In genomic region chr11:2310073-2310785, GRCh38 we compare ENCODE assay signal across 28 cellular contexts. TPM values are rescaled to one million over a fixed set of nuclear protein-coding genes. Genes with fewer than 3 reads are reported as not detected.
DNase-seq lines count a peak whose midpoint lies in the region; ATAC-seq, FAIRE-seq and TF ChIP-seq lines count a peak whose summit lies in the region.
"Had no signal": no experiment of that assay in that cellular context is flagged by ENCODE, and none has a peak within 500 bp of the region (broad histone marks: within the 10 kb centered on the region; RNA-seq: fewer than 3 reads in every experiment).

No MANE protein-coding gene starts in this region.

- H3K4me1 ChIP-seq in kidney (ENCODE audit: control insufficient read depth in 1 of 2, insufficient read depth in 1 of 2, low read depth in 1 of 2, low read length in 2 of 2): peaks cover 11 to 20% of the 10 kb centered on the region in 2 donors
- H3K4me1 ChIP-seq in sigmoid colon: peaks cover 0 to 71% (median 65%) of the 10 kb centered on the region in 4 donors
- H3K4me1 ChIP-seq: HAP-1, SJCRH30 had no signal

- DNase-seq in activated CD8-positive, alpha-beta T cell treated with anti-CD3 and anti-CD28 coated beads, Interleukin-2, amount 10 ng/mL, durations not matched to agents 7 days and 5 days: peak; percentile 18
- DNase-seq in activated CD8-positive, alpha-beta T cell treated with anti-CD3 and anti-CD28 coated beads for 36 hours: no peak
- DNase-seq in CD14-positive monocyte (ENCODE audit: low spot score) (peak; percentile 41), kidney (peak; percentile 62), sigmoid colon (peak; percentile 59), OCI-M2 (lab: John Stamatoyannopoulos, UW; ENCODE audit: unreplicated experiment) (no peak)
- DNase-seq: 8988T; CD4-positive, CD25-positive, alpha-beta regulatory T cell; DMS153; GDM1; Kasumi-1; MG63; NCI-H1092; NCI-H1436 treated with DMSO at 0.1 percent for 48 hours; NCI-H2029; NCI-H2171 treated with DMSO at 0.1 percent for 48 hours; NCI-H446 treated with DMSO at 0.1 percent for 48 hours; NCI-H69; SJCRH30 had no signal

- H3K9me3 Mint-ChIP-seq in activated CD8-positive, alpha-beta T cell treated with anti-CD3 and anti-CD28 coated beads, Interleukin-2, amount 10 ng/mL, durations not matched to agents 7 days and 5 days (ENCODE audit: insufficient read depth): no peaks in the 10 kb centered on the region
- H3K9me3 Mint-ChIP-seq in activated CD8-positive, alpha-beta T cell treated with anti-CD3 and anti-CD28 coated beads for 36 hours: no peaks in the 10 kb centered on the region
- H3K9me3 Mint-ChIP-seq in CD14-positive monocyte: peaks cover 0 to 1% (median 0%) of the 10 kb centered on the region in 7 donors
- H3K9me3 Mint-ChIP-seq: CD4-positive, CD25-positive, alpha-beta regulatory T cell; IgD-negative memory B cell had no signal

- no peak for TF ChIP-seq POLR2A in sigmoid colon (IDR thresholded peaks at IDR 0.05)

- peaks cover 16% of the 10 kb centered on the region for H3K4me1 Mint-ChIP-seq in activated CD8-positive, alpha-beta T cell treated with anti-CD3 and anti-CD28 coated beads, Interleukin-2, amount 10 ng/mL, durations not matched to agents 7 days and 5 days (ENCODE audit: low read depth)
- peaks cover 29% of the 10 kb centered on the region for H3K4me1 Mint-ChIP-seq in activated CD8-positive, alpha-beta T cell treated with anti-CD3 and anti-CD28 coated beads for 36 hours (ENCODE audit: low read depth)
- H3K4me1 Mint-ChIP-seq in CD14-positive monocyte: peaks cover 22% of the 10 kb centered on the region

- no peak overlapping the region for H3K27ac Mint-ChIP-seq in activated CD8-positive, alpha-beta T cell treated with anti-CD3 and anti-CD28 coated beads, Interleukin-2, amount 10 ng/mL, durations not matched to agents 7 days and 5 days
- H3K27ac Mint-ChIP-seq in activated CD8-positive, alpha-beta T cell treated with anti-CD3 and anti-CD28 coated beads for 36 hours: no peak overlapping the region
- no peak overlapping the region for H3K27ac Mint-ChIP-seq in CD14-positive monocyte
- H3K27ac Mint-ChIP-seq: IgD-negative memory B cell had no signal

- intact Hi-C loops in activated CD8-positive, alpha-beta T cell treated with anti-CD3 and anti-CD28 coated beads for 36 hours (cut with micrococcal nuclease): no loop called here
- intact Hi-C loops in CD14-positive monocyte (cut with micrococcal nuclease) (no loop called here), kidney (cut with DNase I) (no loop called here), sigmoid colon (cut with DNase I) (no loop called here)

- H3K36me3 Mint-ChIP-seq in activated CD8-positive, alpha-beta T cell treated with anti-CD3 and anti-CD28 coated beads, Interleukin-2, amount 10 ng/mL, durations not matched to agents 7 days and 5 days (ENCODE audit: low read depth): peaks cover 2% of the 10 kb centered on the region
- no peaks in the 10 kb centered on the region for H3K36me3 Mint-ChIP-seq in activated CD8-positive, alpha-beta T cell treated with anti-CD3 and anti-CD28 coated beads for 36 hours (ENCODE audit: low read depth)
- peaks cover 3 to 7% of the 10 kb centered on the region in 2 donors for H3K36me3 Mint-ChIP-seq in CD14-positive monocyte
- H3K36me3 Mint-ChIP-seq: CD4-positive, CD25-positive, alpha-beta regulatory T cell; IgD-negative memory B cell had no signal

- H3K27me3 ChIP-seq in sigmoid colon: no peaks in the 10 kb centered on the region
- H3K27me3 ChIP-seq: MG63, SJCRH30 had no signal

- no peak for TF ChIP-seq EP300 in sigmoid colon (IDR thresholded peaks at IDR 0.05)

- no peaks in the 10 kb centered on the region for H3K27me3 Mint-ChIP-seq in activated CD8-positive, alpha-beta T cell treated with anti-CD3 and anti-CD28 coated beads, Interleukin-2, amount 10 ng/mL, durations not matched to agents 7 days and 5 days (ENCODE audit: low read depth)
- no peaks in the 10 kb centered on the region for H3K27me3 Mint-ChIP-seq in activated CD8-positive, alpha-beta T cell treated with anti-CD3 and anti-CD28 coated beads for 36 hours
- peaks cover 0 to 4% (median 0%) of the 10 kb centered on the region in 3 donors for H3K27me3 Mint-ChIP-seq in CD14-positive monocyte (ENCODE audit: low read depth in 3 of 3)
- H3K27me3 Mint-ChIP-seq: CD4-positive, CD25-positive, alpha-beta regulatory T cell; IgD-negative memory B cell had no signal

- CTCF ChIA-PET in activated CD8-positive, alpha-beta T cell treated with anti-CD3 and anti-CD28 coated beads, Interleukin-2, amount 10 ng/mL, durations not matched to agents 7 days and 5 days (lab: Charles Lee): interaction anchor here (12.4 kb wide), 1 partner anchor 110 kb away, joined by 351 read pairs; no protein-coding TSS in a partner anchor
- CTCF ChIA-PET in activated CD8-positive, alpha-beta T cell treated with anti-CD3 and anti-CD28 coated beads for 36 hours (lab: Charles Lee): interaction anchor here (1.0 to 13.9 kb wide), 4 partner anchors 9 to 116 kb away, joined by 3 to 381 read pairs (median 4); partner anchors contain the start of genes C11orf21 and TSPAN32

- H3K27ac ChIP-seq in kidney (ENCODE audit: low read depth in 2 of 2, low read length in 2 of 2) (no peak overlapping the region), sigmoid colon (peak overlapping the region in 2 of 4 donors; percentile 86 to 90)
- H3K27ac ChIP-seq: HL-60, SJCRH30 had no signal

- POLR2A ChIA-PET in activated CD8-positive, alpha-beta T cell treated with anti-CD3 and anti-CD28 coated beads, Interleukin-2, amount 10 ng/mL, durations not matched to agents 7 days and 5 days (lab: Charles Lee): interaction anchor here (0.7 kb wide), 1 partner anchor 68 kb away, joined by 5 read pairs; no protein-coding TSS in a partner anchor
- POLR2A ChIA-PET in activated CD8-positive, alpha-beta T cell treated with anti-CD3 and anti-CD28 coated beads for 36 hours (lab: Charles Lee): no interaction called here

- H3K9me3 ChIP-seq in kidney (ENCODE audit: control insufficient read depth in 1 of 2, low read length in 2 of 2): no peaks in the 10 kb centered on the region
- H3K9me3 ChIP-seq in sigmoid colon: no peaks in the 10 kb centered on the region
- H3K9me3 ChIP-seq: HAP-1, MG63, SJCRH30 had no signal

- H3K9ac ChIP-seq in kidney (ENCODE audit: low read length in 2 of 2): no peak overlapping the region

- 82 to 88% methylated on average over 16 of the region's 16 CpGs for WGBS in sigmoid colon, 2 donors

- no peaks in the 10 kb centered on the region for H3K36me3 ChIP-seq in kidney (ENCODE audit: control insufficient read depth in 1 of 2, insufficient read depth in 2 of 2, low read length in 2 of 2)
- no peaks in the 10 kb centered on the region for H3K36me3 ChIP-seq in sigmoid colon
- H3K36me3 ChIP-seq: HAP-1, MG63, SJCRH30 had no signal

- no peak for ATAC-seq in activated CD8-positive, alpha-beta T cell treated with anti-CD3 and anti-CD28 coated beads, Interleukin-2, amount 10 ng/mL, durations not matched to agents 7 days and 5 days
- ATAC-seq in activated CD8-positive, alpha-beta T cell treated with anti-CD3 and anti-CD28 coated beads for 36 hours: no peak
- no peak for ATAC-seq in GM18870 (IDR thresholded peaks at IDR 0.05; ENCODE audit: unreplicated experiment)
- ATAC-seq in HG03460 (IDR thresholded peaks at IDR 0.05; ENCODE audit: unreplicated experiment): no peak

- H3K4me3 Mint-ChIP-seq in activated CD8-positive, alpha-beta T cell treated with anti-CD3 and anti-CD28 coated beads, Interleukin-2, amount 10 ng/mL, durations not matched to agents 7 days and 5 days: no peak overlapping the region
- H3K4me3 Mint-ChIP-seq in activated CD8-positive, alpha-beta T cell treated with anti-CD3 and anti-CD28 coated beads for 36 hours: no peak overlapping the region
- no peak overlapping the region for H3K4me3 Mint-ChIP-seq in CD14-positive monocyte
- H3K4me3 Mint-ChIP-seq: CD4-positive, CD25-positive, alpha-beta regulatory T cell; IgD-negative memory B cell had no signal

- no peak for TF ChIP-seq CTCF in activated CD8-positive, alpha-beta T cell treated with anti-CD3 and anti-CD28 coated beads for 36 hours (IDR thresholded peaks at IDR 0.05)
- no peak for TF ChIP-seq CTCF in CD14-positive monocyte (IDR thresholded peaks at IDR 0.05)
- no peak for TF ChIP-seq CTCF in kidney (IDR thresholded peaks at IDR 0.05; ENCODE audit: borderline replicate concordance, extremely low read depth, insufficient read depth)
- no peak for TF ChIP-seq CTCF in sigmoid colon (IDR thresholded peaks at IDR 0.05)

- H3K4me3 ChIP-seq in kidney (ENCODE audit: low read length in 2 of 2) (no peak overlapping the region), sigmoid colon (no peak overlapping the region)
- H3K4me3 ChIP-seq: HAP-1, MG63, SJCRH30 had no signal

- no peak for FAIRE-seq in kidney (lab: Jason Lieb, UNC)
- FAIRE-seq: HTR-8/SVneo had no signal

RNA-seq across cellular contexts. Expression of gene TSPAN32, which starts 8.4 kb away (rescaled TPM):
- total RNA-seq in activated CD8-positive, alpha-beta T cell treated with anti-CD3 and anti-CD28 coated beads, Interleukin-2, amount 10 ng/mL, durations not matched to agents 7 days and 5 days: 10 to 100 TPM; 39.7 to 47.0 TPM
- total RNA-seq in activated CD8-positive, alpha-beta T cell treated with anti-CD3 and anti-CD28 coated beads for 36 hours: 1 to 10 TPM; 3.1 to 4.9 TPM
- polyA plus RNA-seq in CD14-positive monocyte: 10 to 100 TPM; 34.8 to 82.5 TPM
- total RNA-seq in kidney: 6.1 TPM
- 0.75 TPM for polyA plus RNA-seq in kidney (ENCODE audit: insufficient read depth, low read depth, low replicate concordance)
- 1 to 10 TPM in 2 of 4 donors, under 1 TPM in 2; 0.81 to 5.3 (median 0.95) TPM for total RNA-seq in sigmoid colon
- polyA plus RNA-seq in sigmoid colon: 1 to 10 TPM in 1 of 3 donors, not detected in 2; 4.6 TPM
- total RNA-seq: Daoy had no signal

RNA-seq across cellular contexts. Expression of gene C11orf21, which starts 8.5 kb away (rescaled TPM):
- 10 to 100 TPM; 37.1 to 43.2 TPM for total RNA-seq in activated CD8-positive, alpha-beta T cell treated with anti-CD3 and anti-CD28 coated beads, Interleukin-2, amount 10 ng/mL, durations not matched to agents 7 days and 5 days
- 1 to 10 TPM; 2.1 to 2.2 TPM for total RNA-seq in activated CD8-positive, alpha-beta T cell treated with anti-CD3 and anti-CD28 coated beads for 36 hours
- polyA plus RNA-seq in CD14-positive monocyte (10 to 100 TPM; 10.8 to 13.1 TPM), kidney (ENCODE audit: insufficient read depth, low read depth, low replicate concordance) (0.17 TPM), sigmoid colon (1 to 10 TPM in 1 of 3 donors, not detected in 2; 6.2 TPM)
- total RNA-seq in kidney (4.9 TPM), sigmoid colon (under 1 TPM in 2 of 4 donors, not detected in 2; 0.68 to 0.71 TPM)
- total RNA-seq: SJCRH30 had no signal
- polyA plus RNA-seq: AG04450 had no signal

RNA-seq across cellular contexts. Expression of gene ASCL2, which starts 39.8 kb away (rescaled TPM):
- total RNA-seq in activated CD8-positive, alpha-beta T cell treated with anti-CD3 and anti-CD28 coated beads, Interleukin-2, amount 10 ng/mL, durations not matched to agents 7 days and 5 days: under 1 TPM; 0.13 to 0.53 TPM
- total RNA-seq in activated CD8-positive, alpha-beta T cell treated with anti-CD3 and anti-CD28 coated beads for 36 hours: 1 to 10 TPM; 2.7 to 3.4 TPM
- 10 to 100 TPM in 1 of 2 donors, 1 to 10 TPM in 1; 8.3 to 11.4 TPM for polyA plus RNA-seq in CD14-positive monocyte
- 5.0 TPM for total RNA-seq in kidney
- polyA plus RNA-seq in kidney (ENCODE audit: insufficient read depth, low read depth, low replicate concordance): 1.2 TPM
- total RNA-seq in sigmoid colon: under 1 TPM in 2 of 4 donors, not detected in 2; 0.28 to 0.33 TPM
- 1 to 10 TPM; 1.2 to 4.8 (median 1.4) TPM for polyA plus RNA-seq in sigmoid colon
- total RNA-seq: Daoy, RPMI7951, SJCRH30 had no signal
- polyA plus RNA-seq: AG04450 had no signal

Comparison
In these comparisons a context has a peak if more than half of its experiments do, and no peak if none do; other contexts are left out.
1. DNase-seq: peak in activated CD8-positive, alpha-beta T cell treated with anti-CD3 and anti-CD28 coated beads, Interleukin-2, amount 10 ng/mL, durations not matched to agents 7 days and 5 days (single experiment), CD14-positive monocyte (single experiment), kidney (single experiment) and sigmoid colon (single experiment); none in activated CD8-positive, alpha-beta T cell treated with anti-CD3 and anti-CD28 coated beads for 36 hours (single experiment) and OCI-M2 (single experiment).